ENCODE assay signal across 18 cellular contexts in genomic region chr2:180707175-180707866, GRCh38.
"Had no signal": no experiment of that assay in that cellular context is flagged by ENCODE, and none has a peak within 500 bp of the region (broad histone marks: within the 10 kb centered on the region; RNA-seq: fewer than 3 reads in every experiment).

No MANE protein-coding gene starts in this region.

- H3K4me3 ChIP-seq: esophagus muscularis mucosa, left ventricle myocardium inferior, tibial artery, uterus had no signal

- H3K4me1 ChIP-seq: esophagus muscularis mucosa, left ventricle myocardium inferior, tibial artery, uterus had no signal

- DNase-seq: activated CD4-positive, alpha-beta T cell treated with anti-CD3 and anti-CD28 coated beads for 4 hours; activated CD8-positive, alpha-beta memory T cell treated with anti-CD3 and anti-CD28 coated beads for 24 hours; activated gamma-delta T cell treated with Interleukin-2 at 50 U/mL for 16 hours; amniotic stem cell; caudate nucleus; hippocampal formation; left ventricle myocardium inferior; naive thymus-derived CD4-positive, alpha-beta T cell; posterior cingulate gyrus; retina; stimulated activated CD4-positive, alpha-beta T cell treated with anti-CD3 and anti-CD28 coated beads, Interleukin-15, amount 100 ng/mL, for 24 hours; stimulated activated CD4-positive, alpha-beta T cell treated with anti-CD3 and anti-CD28 coated beads, Interleukin-4, amount 100 ng/mL, for 1 hour; stimulated activated naive CD4-positive, alpha-beta T cell; uterus had no signal

- H3K9me3 ChIP-seq: esophagus muscularis mucosa, uterus had no signal

- H3K27me3 ChIP-seq: esophagus muscularis mucosa, tibial artery, uterus had no signal

- H3K36me3 ChIP-seq: esophagus muscularis mucosa, left ventricle myocardium inferior, tibial artery, uterus had no signal

- H3K27ac ChIP-seq: esophagus muscularis mucosa, left ventricle myocardium inferior, tibial artery, uterus had no signal

- ATAC-seq: naive thymus-derived CD4-positive, alpha-beta T cell had no signal

- FAIRE-seq: colon, endometrium had no signal
